In the genomic region with DNA sequence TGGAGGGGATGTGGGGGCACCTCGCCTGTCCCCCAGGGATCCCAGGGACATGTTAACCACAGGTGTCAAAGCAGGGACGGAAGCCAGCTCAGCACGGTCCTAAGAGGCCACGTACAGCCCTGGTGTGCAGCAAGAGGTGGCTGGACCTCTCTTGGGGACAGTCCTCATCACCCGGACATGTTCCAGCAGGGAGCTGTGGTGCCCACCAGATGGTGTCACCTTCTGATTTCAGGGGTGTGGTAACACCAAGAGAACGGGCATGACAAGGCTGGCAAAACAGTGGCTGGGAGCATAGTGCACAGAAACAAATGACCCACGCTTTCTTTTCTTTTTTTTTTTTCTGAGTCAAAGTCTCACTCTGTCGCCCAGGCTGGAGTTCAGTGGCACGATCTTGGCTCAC, we compare ENCODE assay signal across 1 cellular context.
TF ChIP-seq lines count a peak whose summit lies in the region.

No MANE protein-coding gene starts in this region.

TF ChIP-seq in H1, 55 proteins besides CTCF, POLR2A, EP300 and RAD21:
- no peak for TF ChIP-seq NANOG (IDR thresholded peaks at IDR 0.05; ENCODE audit: insufficient read depth, low read depth, low read length, poor library complexity, severe bottlenecking)
- TF ChIP-seq BACH1 (IDR thresholded peaks at IDR 0.05; ENCODE audit: low read length): no peak
- no peak for TF ChIP-seq SIN3A (conservative IDR thresholded peaks at IDR 0.05 in 1 of 2, IDR thresholded peaks at IDR 0.05 in 1 of 2; ENCODE audit: low read depth in 1 of 2, low read length in 2 of 2)
- no peak for TF ChIP-seq SUZ12 (IDR thresholded peaks at IDR 0.05; ENCODE audit: low read length)
- TF ChIP-seq, protein P1, sequence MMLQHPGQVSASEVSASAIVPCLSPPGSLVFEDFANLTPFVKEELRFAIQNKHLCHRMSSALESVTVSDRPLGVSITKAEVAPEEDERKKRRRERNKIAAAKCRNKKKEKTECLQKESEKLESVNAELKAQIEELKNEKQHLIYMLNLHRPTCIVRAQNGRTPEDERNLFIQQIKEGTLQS (IDR thresholded peaks at IDR 0.05; ENCODE audit: insufficient read depth, low read depth, low read length): no peak
- no peak for TF ChIP-seq RBBP5 (IDR thresholded peaks at IDR 0.05; ENCODE audit: borderline replicate concordance, low read depth, low read length)
- no peak for TF ChIP-seq BRCA1 (IDR thresholded peaks at IDR 0.05; ENCODE audit: low read depth, low read length)
- TF ChIP-seq, protein P2, sequence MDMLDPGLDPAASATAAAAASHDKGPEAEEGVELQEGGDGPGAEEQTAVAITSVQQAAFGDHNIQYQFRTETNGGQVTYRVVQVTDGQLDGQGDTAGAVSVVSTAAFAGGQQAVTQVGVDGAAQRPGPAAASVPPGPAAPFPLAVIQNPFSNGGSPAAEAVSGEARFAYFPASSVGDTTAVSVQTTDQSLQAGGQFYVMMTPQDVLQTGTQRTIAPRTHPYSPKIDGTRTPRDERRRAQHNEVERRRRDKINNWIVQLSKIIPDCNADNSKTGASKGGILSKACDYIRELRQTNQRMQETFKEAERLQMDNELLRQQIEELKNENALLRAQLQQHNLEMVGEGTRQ (IDR thresholded peaks at IDR 0.05; ENCODE audit: low read length): no peak
- TF ChIP-seq TEAD4 (IDR thresholded peaks at IDR 0.05; ENCODE audit: low read depth, low read length): no peak
TF ChIP-seq in H1: peak in this region for 0.
